11 cellular contexts compared by ENCODE assay signal in genomic region chr11:123536690-123537437, GRCh38.
DNase-seq lines count a peak whose midpoint lies in the region; ATAC-seq and TF ChIP-seq lines count a peak whose summit lies in the region.
"Had no signal": no experiment of that assay in that cellular context is flagged by ENCODE, and none has a peak within 500 bp of the region (broad histone marks: within the 10 kb centered on the region; RNA-seq: fewer than 3 reads in every experiment).

No MANE protein-coding gene starts in this region.

- no peak for TF ChIP-seq POLR2A in gastrocnemius medialis (IDR thresholded peaks at IDR 0.05)

- intact Hi-C loops in heart right ventricle (cut with DNase I): no loop called here
- intact Hi-C loops in gastrocnemius medialis (cut with DNase I; ENCODE audit: low total_unique reads): no loop called here

- WGBS in heart right ventricle, 2 donors: 51 to 54% methylated on average over 2 of the region's 2 CpGs

- H3K27ac ChIP-seq in SJSA1 (peak overlapping the region; percentile 68), heart right ventricle (peak overlapping the region in 8 of 10 donors; percentile 3 to 48 (median 28)), gastrocnemius medialis (no peak overlapping the region)
- H3K27ac ChIP-seq: 22Rv1 had no signal

- H3K4me1 ChIP-seq in SJSA1 (replicated peaks) (peaks cover 23% of the 10 kb centered on the region), heart right ventricle (peaks cover 0 to 41% (median 20%) of the 10 kb centered on the region in 9 donors), gastrocnemius medialis (peaks cover 0 to 3% of the 10 kb centered on the region in 2 donors)

- H3K4me3 ChIP-seq in SJSA1: no peak overlapping the region
- H3K4me3 ChIP-seq in heart right ventricle: no peak overlapping the region
- H3K4me3 ChIP-seq in gastrocnemius medialis: no peak overlapping the region
- H3K4me3 ChIP-seq: smooth muscle cell had no signal

- no peaks in the 10 kb centered on the region for H3K9me3 ChIP-seq in SJSA1 (replicated peaks)
- H3K9me3 ChIP-seq in heart right ventricle: no peaks in the 10 kb centered on the region
- no peaks in the 10 kb centered on the region for H3K9me3 ChIP-seq in gastrocnemius medialis

- DNase-seq in DMS53 (lab: John Stamatoyannopoulos, UW) (peak; percentile 24), DMS53 treated with DMSO at 0.1 percent for 48 hours (lab: John Stamatoyannopoulos, UW; ENCODE audit: unreplicated experiment) (no peak), SJSA1 (ENCODE audit: low read depth in 1 of 2, low spot score in 2 of 2) (peak; percentile 53 to 72), heart right ventricle (peak in 1 of 2 donors; percentile 58), gastrocnemius medialis (peak; percentile 9 to 28), HT-29 (ENCODE audit: low spot score) (no peak), NCI-H146 (lab: John Stamatoyannopoulos, UW) (no peak)
- no peak for DNase-seq in stimulated activated CD4-positive, alpha-beta T cell treated with anti-CD3 and anti-CD28 coated beads, Interleukin-2, amount 100 ng/mL, for 48 hours
- DNase-seq: NCI-H1092 had no signal

- no peaks in the 10 kb centered on the region for H3K27me3 ChIP-seq in SJSA1 (replicated peaks)
- H3K27me3 ChIP-seq in heart right ventricle: no peaks in the 10 kb centered on the region
- H3K27me3 ChIP-seq in gastrocnemius medialis: no peaks in the 10 kb centered on the region

- in situ Hi-C loops in gastrocnemius medialis (cut with MboI; ENCODE audit: low sequenced_read_pairs in 4 of 4): no loop called here

- TF ChIP-seq CTCF in heart right ventricle (IDR thresholded peaks at IDR 0.05) (no peak), gastrocnemius medialis (IDR thresholded peaks at IDR 0.05 in 4 of 5, conservative IDR thresholded peaks at IDR 0.05 in 1 of 5) (no peak)

- H3K36me3 ChIP-seq in SJSA1: no peaks in the 10 kb centered on the region
- H3K36me3 ChIP-seq in heart right ventricle: no peaks in the 10 kb centered on the region
- no peaks in the 10 kb centered on the region for H3K36me3 ChIP-seq in gastrocnemius medialis

- ATAC-seq in heart right ventricle (peak; percentile 66 to 87 (median 74)), gastrocnemius medialis (peak in 1 of 2 donors; percentile 72)

Comparison
In these comparisons a context has a peak if more than half of its experiments do, and no peak if none do; other contexts are left out.
1. DNase-seq: peak in DMS53 (single experiment), SJSA1 (2 of 2) and gastrocnemius medialis (2 of 2); none in DMS53 treated with DMSO at 0.1 percent for 48 hours (single experiment), HT-29 (single experiment), NCI-H146 (single experiment) and stimulated activated CD4-positive, alpha-beta T cell treated with anti-CD3 and anti-CD28 coated beads, Interleukin-2, amount 100 ng/mL, for 48 hours (0 of 2).
2. H3K27ac ChIP-seq: peak in SJSA1 (single experiment) and heart right ventricle (8 of 10); none in gastrocnemius medialis (0 of 4).